ENCODE assay signal across 21 cellular contexts in genomic region chr10:126921974-126922525, GRCh38. TPM values are rescaled to one million over a fixed set of nuclear protein-coding genes. Genes with fewer than 3 reads are reported as not detected.
DNase-seq lines count a peak whose midpoint lies in the region; ATAC-seq, FAIRE-seq and TF ChIP-seq lines count a peak whose summit lies in the region.
"Had no signal": no experiment of that assay in that cellular context is flagged by ENCODE, and none has a peak within 500 bp of the region (broad histone marks: within the 10 kb centered on the region; RNA-seq: fewer than 3 reads in every experiment).

No MANE protein-coding gene starts in this region.

- no peak overlapping the region for H2AFZ ChIP-seq in mesenchymal stem cell (ENCODE audit: low read depth, low read length)
- H2AFZ ChIP-seq: GM23338, neural progenitor cell had no signal

- H3K27ac ChIP-seq in mesenchymal stem cell (ENCODE audit: low read length, poor library complexity, severe bottlenecking) = no peak overlapping the region
- no peak overlapping the region for H3K27ac ChIP-seq in pancreas
- H3K27ac ChIP-seq: lower lobe of right lung, neural progenitor cell, skin epidermis, uterus had no signal

- H2BK12ac ChIP-seq in mesenchymal stem cell (ENCODE audit: low read length in 2 of 2) = no peak overlapping the region

- FAIRE-seq in pancreas (lab: Jason Lieb, UNC) = no peak

- H3K27me3 ChIP-seq in mesenchymal stem cell (ENCODE audit: control insufficient read depth in 1 of 2, insufficient read depth in 1 of 2, low read length in 2 of 2) (no peaks in the 10 kb centered on the region), pancreas (no peaks in the 10 kb centered on the region)
- H3K27me3 ChIP-seq: neural progenitor cell, uterus had no signal

- H3K4me3 ChIP-seq in choroid plexus epithelial cell (ENCODE audit: low read depth, low read length) (no peak overlapping the region), mesenchymal stem cell (ENCODE audit: insufficient read depth in 1 of 2, low read depth in 1 of 2, low read length in 2 of 2) (no peak overlapping the region), pancreas (no peak overlapping the region)
- H3K4me3 ChIP-seq: GM23338, lower lobe of right lung, neural progenitor cell, skin epidermis, uterus had no signal

- no peak overlapping the region for H4K91ac ChIP-seq in mesenchymal stem cell (ENCODE audit: low read length)

- DNase-seq in AG20443 (ENCODE audit: low spot score) = peak; percentile 75
- peak; percentile 79 for DNase-seq in choroid plexus epithelial cell (ENCODE audit: low read depth)
- DNase-seq in mesenchymal stem cell = peak; percentile 79
- no peak for DNase-seq in pancreas
- no peak for DNase-seq in SKM-1 treated with dmso at 0.1 percent for 144 hours (lab: John Stamatoyannopoulos, UW; ENCODE audit: unreplicated experiment)
- DNase-seq in NCI-H748 treated with DMSO at 0.1 percent for 48 hours (lab: John Stamatoyannopoulos, UW) = no peak
- no peak for DNase-seq in mucosa of gallbladder (ENCODE audit: low spot score)
- DNase-seq: activated CD4-positive, alpha-beta memory T cell treated with anti-CD3 and anti-CD28 coated beads for 36 hours; CD4-positive, CD25-positive, alpha-beta regulatory T cell; GDM1; lower lobe of right lung; NCI-H1694; NCI-H82; Right ventricle myocardium superior; stimulated activated naive CD8-positive, alpha-beta T cell treated with anti-CD3 and anti-CD28 coated beads, Interleukin-15, Interleukin-2, amounts not matched to agents 100 U/mL and 50 U/mL, for 24 hours; T1000; uterus had no signal

- H3K9me3 ChIP-seq in mesenchymal stem cell (ENCODE audit: control insufficient read depth, low read length) (no peaks in the 10 kb centered on the region), pancreas (no peaks in the 10 kb centered on the region)
- H3K9me3 ChIP-seq: lower lobe of right lung, uterus had no signal

- H3K18ac ChIP-seq in mesenchymal stem cell (ENCODE audit: low read depth in 1 of 2, low read length in 2 of 2) = no peak overlapping the region

- no peak overlapping the region for H2BK5ac ChIP-seq in mesenchymal stem cell (ENCODE audit: low read depth, low read length, poor library complexity, severe bottlenecking)

- no peak for TF ChIP-seq EP300 in Ishikawa (IDR thresholded peaks at IDR 0.05; ENCODE audit: borderline replicate concordance)

- no peak for TF ChIP-seq CTCF in choroid plexus epithelial cell (conservative IDR thresholded peaks at IDR 0.05; ENCODE audit: low read depth, low read length)
- TF ChIP-seq CTCF in pancreas (IDR thresholded peaks at IDR 0.05) = no peak

- H3K4me2 ChIP-seq in mesenchymal stem cell (ENCODE audit: low read length, poor library complexity, severe bottlenecking) = no peak overlapping the region
- H3K4me2 ChIP-seq: GM23338, neural progenitor cell had no signal

- no peak overlapping the region for H3K9ac ChIP-seq in mesenchymal stem cell (ENCODE audit: low read length)
- H3K9ac ChIP-seq: neural progenitor cell had no signal

- H2BK15ac ChIP-seq in mesenchymal stem cell (ENCODE audit: low read depth, poor library complexity, severe bottlenecking) = no peak overlapping the region

- intact Hi-C loops in pancreas (cut with DNase I) = no loop called here

- no peak overlapping the region for H3K4ac ChIP-seq in mesenchymal stem cell (ENCODE audit: low read depth in 1 of 2, low read length in 2 of 2)

- H3K36me3 ChIP-seq in mesenchymal stem cell (ENCODE audit: control insufficient read depth in 1 of 2, insufficient read depth in 2 of 2, low read depth in 1 of 2, low read length in 2 of 2) (peaks cover 19 to 26% of the 10 kb centered on the region in 2 experiments), pancreas (no peaks in the 10 kb centered on the region)
- H3K36me3 ChIP-seq: lower lobe of right lung, neural progenitor cell, uterus had no signal

- H2AK5ac ChIP-seq in mesenchymal stem cell (ENCODE audit: low read length, severe bottlenecking) = no peak overlapping the region

- H3K79me1 ChIP-seq in mesenchymal stem cell (replicated peaks; ENCODE audit: low read length, poor library complexity, severe bottlenecking) = peaks cover 41% of the 10 kb centered on the region

- TF ChIP-seq RAD21 in Ishikawa (IDR thresholded peaks at IDR 0.05; ENCODE audit: low read depth) = no peak

- 88% methylated on average over 4 of the region's 4 CpGs for WGBS in mesenchymal stem cell
- 89 to 91% methylated on average over 4 of the region's 4 CpGs for WGBS in pancreas, 2 donors

- no peak overlapping the region for H3K14ac ChIP-seq in mesenchymal stem cell (ENCODE audit: low read length in 2 of 2)

- no peak overlapping the region for H4K8ac ChIP-seq in mesenchymal stem cell (ENCODE audit: low read length)

- H2BK120ac ChIP-seq in mesenchymal stem cell (ENCODE audit: low read depth, low read length) = no peak overlapping the region

- H3K4me1 ChIP-seq in mesenchymal stem cell (ENCODE audit: control insufficient read depth, insufficient read depth, low read depth, low read length) (peaks cover 10% of the 10 kb centered on the region), pancreas (peaks cover 0 to 4% (median 0%) of the 10 kb centered on the region in 3 donors)

- H3K23ac ChIP-seq in mesenchymal stem cell (ENCODE audit: low read length in 2 of 2) = no peak overlapping the region

- no peak for ATAC-seq in pancreas
- ATAC-seq: GM23338; lower lobe of right lung; stimulated activated naive CD8-positive, alpha-beta T cell treated with anti-CD3 and anti-CD28 coated beads, Interleukin-15, Interleukin-2, amounts not matched to agents 100 U/mL and 50 U/mL, for 24 hours had no signal

TF ChIP-seq in Ishikawa, 13 proteins besides CTCF, POLR2A, EP300 and RAD21:
- TF ChIP-seq MAX (IDR thresholded peaks at IDR 0.05) (no peak), NFIC (IDR thresholded peaks at IDR 0.05) (no peak), ZBTB7A (IDR thresholded peaks at IDR 0.05; ENCODE audit: low read depth) (no peak), USF1 (IDR thresholded peaks at IDR 0.05) (no peak), CEBPB (IDR thresholded peaks at IDR 0.05) (peak; percentile 66; the same call in 1 of the 2 replicates), TCF12 (IDR thresholded peaks at IDR 0.05; ENCODE audit: low read depth) (no peak)
TF ChIP-seq in Ishikawa: peak in this region for 1.

RNA-seq across cellular contexts. Expression of gene DOCK1, which starts 16.8 kb away (rescaled TPM):
- polyA plus RNA-seq in mesenchymal stem cell (2013, experiment 1 of 2) = 38.9 TPM
- 38.5 TPM for polyA plus RNA-seq in mesenchymal stem cell (2013, experiment 2 of 2)
- total RNA-seq in pancreas (10 to 100 TPM; 23.0 to 38.6 (median 24.5) TPM), mucosa of gallbladder (44.9 TPM)
- 10 to 100 TPM; 12.1 to 14.0 TPM for polyA plus RNA-seq in pancreas
- polyA plus RNA-seq: CD4-positive, CD25-positive, alpha-beta regulatory T cell had no signal

Comparison
In these comparisons a context has a peak if more than half of its experiments do, and no peak if none do; other contexts are left out.
1. DNase-seq: peak in AG20443 (single experiment), choroid plexus epithelial cell (single experiment) and mesenchymal stem cell (single experiment); none in pancreas (0 of 6), SKM-1 treated with dmso at 0.1 percent for 144 hours (single experiment), NCI-H748 treated with DMSO at 0.1 percent for 48 hours (single experiment) and mucosa of gallbladder (single experiment).